ENCODE assay signal across 8 cellular contexts in genomic region chr7:128409435-128410091, GRCh38. TPM values are rescaled to one million over a fixed set of nuclear protein-coding genes. Genes with fewer than 3 reads are reported as not detected.
DNase-seq lines count a peak whose midpoint lies in the region; ATAC-seq and TF ChIP-seq lines count a peak whose summit lies in the region.

TSS of gene IMPDH1 (minus strand) at chr7:128409982. CDS start at chr7:128409901, 81 bp downstream.

- H3K27ac ChIP-seq in IMR-90 (ENCODE audit: insufficient read depth, low read length) (peak within 1 kb of the TSS; percentile 69), SU-DHL-6 (ENCODE audit: low read depth, low read length) (no peak within 1 kb of the TSS), upper lobe of right lung (peak within 1 kb of the TSS; percentile 99)

- H3K27me3 ChIP-seq in IMR-90 (ENCODE audit: control insufficient read depth, insufficient read depth, low read length): peaks cover 8% of the 10 kb centered on the region
- H3K27me3 ChIP-seq in SU-DHL-6 (ENCODE audit: low read length): no peaks in the 10 kb centered on the region
- no peaks in the 10 kb centered on the region for H3K27me3 ChIP-seq in upper lobe of right lung

- peak within 1 kb of the TSS; percentile 86 for H4K91ac ChIP-seq in IMR-90 (ENCODE audit: insufficient read depth, low read depth, low read length)

- peak within 1 kb of the TSS; percentile 97 for H2AFZ ChIP-seq in IMR-90 (replicated peaks; ENCODE audit: low read length, poor library complexity)
- peak within 1 kb of the TSS; percentile 97 for H2AFZ ChIP-seq in SU-DHL-6 (ENCODE audit: low read depth, low read length, severe bottlenecking)

- H3K9me3 Mint-ChIP-seq in progenitor cell of endocrine pancreas (ENCODE audit: low read depth): peaks cover 2% of the 10 kb centered on the region

- POLR2A ChIA-PET in IMR-90 (lab: Charles Lee; ENCODE audit: unreplicated experiment): no interaction called here

- H3K9me3 ChIP-seq in IMR-90 (ENCODE audit: control insufficient read depth, insufficient read depth, low read length) (peaks cover 4% of the 10 kb centered on the region; the same call in 1 of the 2 replicates), SU-DHL-6 (ENCODE audit: insufficient read depth, low read length) (no peaks in the 10 kb centered on the region), upper lobe of right lung (no peaks in the 10 kb centered on the region)

- TF ChIP-seq CTCF in IMR-90 (conservative IDR thresholded peaks at IDR 0.05; ENCODE audit: low read depth, low read length) (no peak), SU-DHL-6 (IDR thresholded peaks at IDR 0.05; ENCODE audit: insufficient read depth, low read length, poor library complexity, severe bottlenecking) (no peak), progenitor cell of endocrine pancreas (IDR thresholded peaks at IDR 0.05; ENCODE audit: unreplicated experiment) (no peak), upper lobe of right lung (IDR thresholded peaks at IDR 0.05) (no peak)

- H3K23ac ChIP-seq in IMR-90 (ENCODE audit: low read depth, low read length): peak within 1 kb of the TSS; percentile 81

- H2AK9ac ChIP-seq in IMR-90 (replicated peaks; ENCODE audit: low read depth, low read length, poor library complexity): peak within 1 kb of the TSS; percentile 96

- H3K27ac Mint-ChIP-seq in progenitor cell of endocrine pancreas: peak within 1 kb of the TSS; percentile 86

- H3K36me3 ChIP-seq in IMR-90 (ENCODE audit: control insufficient read depth, insufficient read depth, low read length): no peaks in the 10 kb centered on the region
- H3K36me3 ChIP-seq in SU-DHL-6 (ENCODE audit: low read length): no peaks in the 10 kb centered on the region
- no peaks in the 10 kb centered on the region for H3K36me3 ChIP-seq in upper lobe of right lung

- peaks cover 4% of the 10 kb centered on the region; the same call in 1 of the 2 replicates for H3K9me1 ChIP-seq in IMR-90 (ENCODE audit: insufficient read depth, low read length)

- intact Hi-C loops in IMR-90 (cut with micrococcal nuclease): no loop called here
- intact Hi-C loops in left cardiac atrium (cut with DNase I): no loop called here
- intact Hi-C loops in upper lobe of right lung (cut with DNase I): no loop called here

- 0% methylated on average over 19 of the region's 73 CpGs; no CpG with 5 or more reads in 1 of the 2 experiments for WGBS in IMR-90 (ENCODE audit: extremely low coverage in 2 of 2, insufficient read length in 1 of 2), 2 experiments

- H3K4me3 ChIP-seq in IMR-90 (ENCODE audit: insufficient read depth, low read depth, low read length) (peak within 1 kb of the TSS; percentile 96), SU-DHL-6 (ENCODE audit: insufficient read depth, low read length, poor library complexity, severe bottlenecking) (peak within 1 kb of the TSS; percentile 77), upper lobe of right lung (peak within 1 kb of the TSS; percentile 71)

- peak within 1 kb of the TSS; percentile 82 for H2BK120ac ChIP-seq in IMR-90 (ENCODE audit: low read depth, low read length)

- peaks cover 9% of the 10 kb centered on the region; the same call in 1 of the 2 replicates for H3K79me2 ChIP-seq in SU-DHL-6 (ENCODE audit: insufficient read depth, low read length)

- H3K56ac ChIP-seq in IMR-90 (ENCODE audit: extremely low read depth, insufficient read depth, low read length): peak within 1 kb of the TSS; percentile 48

- H2BK20ac ChIP-seq in IMR-90 (ENCODE audit: low read depth, low read length): peak within 1 kb of the TSS; percentile 34; the same call in 1 of the 2 replicates

- peaks cover 8% of the 10 kb centered on the region for H3K4me1 Mint-ChIP-seq in progenitor cell of endocrine pancreas (ENCODE audit: low read depth)

- H3F3A ChIP-seq in SU-DHL-6 (ENCODE audit: insufficient read depth): peaks cover 8% of the 10 kb centered on the region

- dilution Hi-C loops in IMR-90 (cut with HindIII; ENCODE audit: low sequenced_read_pairs, unreplicated experiment): no loop called here

- H3K14ac ChIP-seq in IMR-90 (replicated peaks; ENCODE audit: low read depth, low read length): peak within 1 kb of the TSS; percentile 91

- H3K36me3 Mint-ChIP-seq in progenitor cell of endocrine pancreas (ENCODE audit: insufficient read depth): no peaks in the 10 kb centered on the region

- H3K4me1 ChIP-seq in IMR-90 (ENCODE audit: control insufficient read depth, insufficient read depth, low read length): peaks cover 16% of the 10 kb centered on the region
- peaks cover 43% of the 10 kb centered on the region for H3K4me1 ChIP-seq in upper lobe of right lung

- H3K4me2 ChIP-seq in IMR-90 (ENCODE audit: low read depth, low read length): peak within 1 kb of the TSS; percentile 98
- H3K4me2 ChIP-seq in SU-DHL-6 (ENCODE audit: low read depth, low read length, poor library complexity, severe bottlenecking): peak within 1 kb of the TSS; percentile 97

- TF ChIP-seq POLR2A in IMR-90 (IDR thresholded peaks at IDR 0.05; ENCODE audit: low read depth, low read length): no peak

- peaks cover 57% of the 10 kb centered on the region for H3K27me3 Mint-ChIP-seq in progenitor cell of endocrine pancreas

- peak within 1 kb of the TSS; percentile 83 for H2BK5ac ChIP-seq in IMR-90 (ENCODE audit: low read depth, low read length, poor library complexity, severe bottlenecking)

- peak within 1 kb of the TSS; percentile 24; the same call in 1 of the 2 replicates for H2AK5ac ChIP-seq in IMR-90 (ENCODE audit: low read depth, low read length)

- CTCF ChIA-PET in IMR-90 (lab: Yijun Ruan, JAX): interaction anchor here (1.4 to 1.9 kb wide), 2 partner anchors 23 to 52 kb away, joined by 3 to 6 read pairs; no protein-coding TSS in a partner anchor

- H3K9ac ChIP-seq in IMR-90 (ENCODE audit: low read depth, low read length): peak within 1 kb of the TSS; percentile 85
- H3K9ac ChIP-seq in SU-DHL-6 (ENCODE audit: low read length): peak within 1 kb of the TSS; percentile 61

- peak within 1 kb of the TSS; percentile 86 for H4K5ac ChIP-seq in IMR-90 (ENCODE audit: low read depth, low read length)

- peak within 1 kb of the TSS; percentile 89 for H2BK15ac ChIP-seq in IMR-90 (ENCODE audit: low read depth, low read length)

- H4K20me1 ChIP-seq in IMR-90 (ENCODE audit: insufficient read depth, low read length) (0 out of 2 replicates have a peak, but pooled peaks cover 5% of the 10 kb centered on the region), SU-DHL-6 (ENCODE audit: low read depth, low read length) (no peaks in the 10 kb centered on the region)

- H3K9me2 ChIP-seq in SU-DHL-6 (replicated peaks; ENCODE audit: insufficient read depth, low read length): no peaks in the 10 kb centered on the region

- peak within 1 kb of the TSS; percentile 79 to 86 for H4K8ac ChIP-seq in IMR-90 (ENCODE audit: low read depth in 2 of 2, low read length in 2 of 2)

- peak within 1 kb of the TSS; percentile 90 for H3K18ac ChIP-seq in IMR-90 (ENCODE audit: low read depth, low read length)

- peak within 1 kb of the TSS; percentile 73 for H3K4ac ChIP-seq in IMR-90 (ENCODE audit: low read depth, low read length)

- peak within 1 kb of the TSS; percentile 80 for H3K4me3 Mint-ChIP-seq in progenitor cell of endocrine pancreas (ENCODE audit: low read depth)

- peaks cover 5 to 27% of the 10 kb centered on the region in 2 experiments; a peak in 3 of 4 replicates for H3K79me1 ChIP-seq in IMR-90 (ENCODE audit: low read depth in 1 of 2, low read length in 2 of 2)

- BruUV-seq in IMR-90 (replicated peaks; lab: Mats Ljungman, UMichigan): no TSS peak

- in situ Hi-C loops in IMR-90 (cut with MboI; ENCODE audit: low sequenced_read_pairs): no loop called here

- ATAC-seq in GM21529 (IDR thresholded peaks at IDR 0.05; ENCODE audit: unreplicated experiment) (peak; percentile 85), IMR-90 (ENCODE audit: low read depth) (peak; percentile 89), left cardiac atrium (peak; percentile 93 to 95), upper lobe of right lung (peak; percentile 94)

- DNase-seq in ELF-1 (ENCODE audit: low read depth, low spot score) (peak; percentile 73), IMR-90 (peak; percentile 61), left cardiac atrium (peak; percentile 90), progenitor cell of endocrine pancreas (ENCODE audit: low spot score, unreplicated experiment) (peak; percentile 80), upper lobe of right lung (peak; percentile 96)
- DNase-seq in activated naive CD8-positive, alpha-beta T cell treated with anti-CD3 and anti-CD28 coated beads, Interleukin-2, amount 50 U/mL, for 16 hours (ENCODE audit: low read depth, low spot score): peak; percentile 74

- TF ChIP-seq RAD21 in IMR-90 (IDR thresholded peaks at IDR 0.05; ENCODE audit: low read length): no peak

TF ChIP-seq in IMR-90, 13 proteins besides CTCF, POLR2A, EP300 and RAD21:
- TF ChIP-seq MAZ (IDR thresholded peaks at IDR 0.05; ENCODE audit: borderline replicate concordance, low read depth, low read length): peak; percentile 50; the same call in 1 of the 2 replicates
- TF ChIP-seq, protein P1, sequence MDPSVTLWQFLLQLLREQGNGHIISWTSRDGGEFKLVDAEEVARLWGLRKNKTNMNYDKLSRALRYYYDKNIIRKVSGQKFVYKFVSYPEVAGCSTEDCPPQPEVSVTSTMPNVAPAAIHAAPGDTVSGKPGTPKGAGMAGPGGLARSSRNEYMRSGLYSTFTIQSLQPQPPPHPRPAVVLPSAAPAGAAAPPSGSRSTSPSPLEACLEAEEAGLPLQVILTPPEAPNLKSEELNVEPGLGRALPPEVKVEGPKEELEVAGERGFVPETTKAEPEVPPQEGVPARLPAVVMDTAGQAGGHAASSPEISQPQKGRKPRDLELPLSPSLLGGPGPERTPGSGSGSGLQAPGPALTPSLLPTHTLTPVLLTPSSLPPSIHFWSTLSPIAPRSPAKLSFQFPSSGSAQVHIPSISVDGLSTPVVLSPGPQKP (IDR thresholded peaks at IDR 0.05; ENCODE audit: borderline replicate concordance, low read depth, low read length): no peak
- TF ChIP-seq NFE2L2 (IDR thresholded peaks at IDR 0.05; ENCODE audit: low read depth, low read length): no peak
- TF ChIP-seq BHLHE40 (IDR thresholded peaks at IDR 0.05; ENCODE audit: low read depth, low read length): no peak

RNA-seq across cellular contexts. Expression of gene IMPDH1, which starts in this region (rescaled TPM):
- total RNA-seq in IMR-90 (2012; rRNA removed) (45.3 and 49.5 TPM in 2 replicates), left cardiac atrium (10 to 100 TPM; 31.2 to 34.1 TPM), progenitor cell of endocrine pancreas (23.4 and 28.4 TPM in 2 replicates), upper lobe of right lung (59.8 TPM)
- polyA plus RNA-seq in IMR-90 (2012; rRNA removed): 69.3 and 72.0 TPM in 2 replicates
- 76.2 and 79.9 TPM in 2 replicates for polyA plus RNA-seq in IMR-90 (2012; cell fraction: cytosol; rRNA removed)
- 87.3 and 216 TPM in 2 replicates for polyA plus RNA-seq in IMR-90 (2012; cell fraction: nucleus; rRNA removed; ENCODE audit: low replicate concordance)
